Comparison of ENCODE assay signal across 13 cellular contexts in genomic region chr18:40607741-40608140, GRCh38.
DNase-seq lines count a peak whose midpoint lies in the region; FAIRE-seq lines count a peak whose summit lies in the region.
"Had no signal": no experiment of that assay in that cellular context is flagged by ENCODE, and none has a peak within 500 bp of the region (broad histone marks: within the 10 kb centered on the region; RNA-seq: fewer than 3 reads in every experiment).

No MANE protein-coding gene starts in this region.

- no peak for FAIRE-seq in urothelium cell line (lab: Jason Lieb, UNC)
- FAIRE-seq: A549, H54 had no signal

- no peaks in the 10 kb centered on the region for H3K4me1 Mint-ChIP-seq in activated naive CD8-positive, alpha-beta T cell treated with anti-CD3 and anti-CD28 coated beads for 36 hours
- H3K4me1 Mint-ChIP-seq: CD14-positive monocyte had no signal

- DNase-seq in NCI-H510A treated with DMSO at 0.1 percent for 48 hours (lab: John Stamatoyannopoulos, UW) (peak; percentile 44), NCI-H510A (lab: John Stamatoyannopoulos, UW) (no peak), NCI-H2029 treated with DMSO at 0.1 percent for 48 hours (lab: John Stamatoyannopoulos, UW) (peak; percentile 29), NCI-H774 (lab: John Stamatoyannopoulos, UW) (peak; percentile 60), urothelium cell line (ENCODE audit: low spot score) (no peak), activated gamma-delta T cell treated with Interleukin-2 at 50 U/mL for 16 hours (no peak)
- DNase-seq in activated naive CD8-positive, alpha-beta T cell treated with anti-CD3 and anti-CD28 coated beads for 36 hours, result no peak
- DNase-seq: Caco-2, NCI-H187 treated with DMSO at 0.1 percent for 48 hours, T-helper 9 cell had no signal

- no peaks in the 10 kb centered on the region for H3K9me3 Mint-ChIP-seq in activated naive CD8-positive, alpha-beta T cell treated with anti-CD3 and anti-CD28 coated beads for 36 hours

- H3K27me3 Mint-ChIP-seq in activated naive CD8-positive, alpha-beta T cell treated with anti-CD3 and anti-CD28 coated beads for 36 hours, result no peaks in the 10 kb centered on the region

- H3K4me3 Mint-ChIP-seq in activated naive CD8-positive, alpha-beta T cell treated with anti-CD3 and anti-CD28 coated beads for 36 hours, result no peak overlapping the region
- H3K4me3 Mint-ChIP-seq: CD14-positive monocyte had no signal

- H3K36me3 Mint-ChIP-seq in activated naive CD8-positive, alpha-beta T cell treated with anti-CD3 and anti-CD28 coated beads for 36 hours, result no peaks in the 10 kb centered on the region
- H3K36me3 Mint-ChIP-seq: CD14-positive monocyte had no signal

- no peak overlapping the region for H3K27ac Mint-ChIP-seq in activated naive CD8-positive, alpha-beta T cell treated with anti-CD3 and anti-CD28 coated beads for 36 hours
- H3K27ac Mint-ChIP-seq: CD14-positive monocyte had no signal

Comparison
In these comparisons a context has a peak if more than half of its experiments do, and no peak if none do; other contexts are left out.
1. DNase-seq: peak in NCI-H510A treated with DMSO at 0.1 percent for 48 hours (single experiment), NCI-H2029 treated with DMSO at 0.1 percent for 48 hours (single experiment) and NCI-H774 (single experiment); none in NCI-H510A (single experiment), activated naive CD8-positive, alpha-beta T cell treated with anti-CD3 and anti-CD28 coated beads for 36 hours (single experiment), urothelium cell line (single experiment) and activated gamma-delta T cell treated with Interleukin-2 at 50 U/mL for 16 hours (single experiment).